In genomic region chr16:69465881-69466280, GRCh38 we compare ENCODE assay signal across 16 cellular contexts. TPM values are rescaled to one million over a fixed set of nuclear protein-coding genes. Genes with fewer than 3 reads are reported as not detected.
DNase-seq lines count a peak whose midpoint lies in the region; ATAC-seq and TF ChIP-seq lines count a peak whose summit lies in the region.
"Had no signal": no experiment of that assay in that cellular context is flagged by ENCODE, and none has a peak within 500 bp of the region (broad histone marks: within the 10 kb centered on the region; RNA-seq: fewer than 3 reads in every experiment).

No MANE protein-coding gene starts in this region.

- no peaks in the 10 kb centered on the region for H4K20me1 ChIP-seq in IMR-90 (ENCODE audit: insufficient read depth, low read length)

- peaks cover 28% of the 10 kb centered on the region for H3K36me3 Mint-ChIP-seq in T-helper 1 cell treated with Interleukin-12 subunit alpha and Interleukin-12 subunit beta and Interleukin-4 antibody, amounts not matched to agents 30 μg/mL and 1 μg/mL, for 36 hours (ENCODE audit: low read depth)
- peaks cover 46% of the 10 kb centered on the region for H3K36me3 Mint-ChIP-seq in activated naive CD8-positive, alpha-beta T cell treated with anti-CD3 and anti-CD28 coated beads, Interleukin-2, amount 50 U/mL, for 24 hours (ENCODE audit: low read depth)
- H3K36me3 Mint-ChIP-seq in nephron (ENCODE audit: low read depth) = peaks cover 22% of the 10 kb centered on the region
- H3K36me3 Mint-ChIP-seq in stimulated activated naive B cell treated with anti-CD40 and anti-IgM and Interleukin-4, amounts not matched to agents 10 μg/mL and 1 μg/mL and 100 μg/mL, for 72 hours = peaks cover 19 to 29% of the 10 kb centered on the region in 2 donors

- in situ Hi-C loops in IMR-90 (cut with MboI; ENCODE audit: low sequenced_read_pairs) = no loop called here

- peaks cover 10% of the 10 kb centered on the region for H3K4me1 ChIP-seq in IMR-90 (ENCODE audit: control insufficient read depth, insufficient read depth, low read length)

- no peak overlapping the region for H3K4me3 ChIP-seq in IMR-90 (ENCODE audit: insufficient read depth, low read depth, low read length)
- H3K4me3 ChIP-seq: Peyer's patch had no signal

- H3K9ac ChIP-seq in IMR-90 (ENCODE audit: low read depth, low read length) = no peak overlapping the region
- H3K9ac ChIP-seq: KMS-11 had no signal

- intact Hi-C loops in IMR-90 (cut with micrococcal nuclease) = loop anchor here (2.0 to 5.0 kb wide), 2 partner anchors 67 to 101 kb away; partner anchors contain the start of gene NFAT5

- DNase-seq in T-helper 1 cell (no peak), IMR-90 (no peak), HEK293T (ENCODE audit: extremely low spot score) (no peak)
- no peak for DNase-seq in activated naive CD8-positive, alpha-beta T cell treated with anti-CD3 and anti-CD28 coated beads, Interleukin-2, amount 50 U/mL, for 24 hours
- DNase-seq in stimulated activated naive B cell treated with anti-CD40 and anti-IgM and Interleukin-4, amounts not matched to agents 10 μg/mL and 1 μg/mL and 100 μg/mL, for 72 hours = no peak
- DNase-seq: activated CD4-positive, alpha-beta T cell treated with anti-CD3 and anti-CD28 coated beads for 36 hours; activated effector memory CD4-positive, alpha-beta T cell treated with anti-CD3 and anti-CD28 coated beads, Interleukin-2, amount 50 U/mL, for 16 hours; DMS 273 treated with DMSO at 0.1 percent for 48 hours; effector CD8-positive, alpha-beta T cell; Peyer's patch; stimulated activated naive CD4-positive, alpha-beta T cell had no signal

- no peaks in the 10 kb centered on the region for H3K9me3 Mint-ChIP-seq in T-helper 1 cell treated with Interleukin-12 subunit alpha and Interleukin-12 subunit beta and Interleukin-4 antibody, amounts not matched to agents 30 μg/mL and 1 μg/mL, for 36 hours
- H3K9me3 Mint-ChIP-seq in activated naive CD8-positive, alpha-beta T cell treated with anti-CD3 and anti-CD28 coated beads, Interleukin-2, amount 50 U/mL, for 24 hours = no peaks in the 10 kb centered on the region
- H3K9me3 Mint-ChIP-seq in nephron = no peaks in the 10 kb centered on the region
- no peaks in the 10 kb centered on the region for H3K9me3 Mint-ChIP-seq in stimulated activated naive B cell treated with anti-CD40 and anti-IgM and Interleukin-4, amounts not matched to agents 10 μg/mL and 1 μg/mL and 100 μg/mL, for 72 hours

- peak overlapping the region; percentile 93 for H3K27ac Mint-ChIP-seq in T-helper 1 cell treated with Interleukin-12 subunit alpha and Interleukin-12 subunit beta and Interleukin-4 antibody, amounts not matched to agents 30 μg/mL and 1 μg/mL, for 36 hours
- peak overlapping the region; percentile 71 for H3K27ac Mint-ChIP-seq in activated naive CD8-positive, alpha-beta T cell treated with anti-CD3 and anti-CD28 coated beads, Interleukin-2, amount 50 U/mL, for 24 hours
- H3K27ac Mint-ChIP-seq in nephron = peak overlapping the region; percentile 49 to 88 (median 63)
- H3K27ac Mint-ChIP-seq in stimulated activated naive B cell treated with anti-CD40 and anti-IgM and Interleukin-4, amounts not matched to agents 10 μg/mL and 1 μg/mL and 100 μg/mL, for 72 hours = no peak overlapping the region
- H3K27ac Mint-ChIP-seq: activated CD4-positive, alpha-beta T cell treated with anti-CD3 and anti-CD28 coated beads for 36 hours had no signal

- peak overlapping the region; percentile 39; the same call in 1 of the 2 replicates for H3K27ac ChIP-seq in IMR-90 (ENCODE audit: insufficient read depth, low read length)
- H3K27ac ChIP-seq: brain microvascular endothelial cell, KMS-11 had no signal

- H2BK20ac ChIP-seq in IMR-90 (ENCODE audit: low read depth, low read length) = no peak overlapping the region

- TF ChIP-seq CTCF in IMR-90 (conservative IDR thresholded peaks at IDR 0.05; ENCODE audit: low read depth, low read length) (no peak), nephron (IDR thresholded peaks at IDR 0.05; ENCODE audit: unreplicated experiment in 3 of 3) (no peak)

- WGBS in IMR-90 (ENCODE audit: extremely low coverage in 2 of 2, insufficient read length in 1 of 2), 2 experiments = no CpG with 5 or more reads among the region's 6 CpGs

- no peak overlapping the region for H3K23ac ChIP-seq in IMR-90 (ENCODE audit: low read depth, low read length)

- H3K18ac ChIP-seq in IMR-90 (ENCODE audit: low read depth, low read length) = peak overlapping the region; percentile 32

- no peak overlapping the region for H2AK9ac ChIP-seq in IMR-90 (replicated peaks; ENCODE audit: low read depth, low read length, poor library complexity)

- peak overlapping the region; percentile 21; the same call in 1 of the 2 replicates for H3K4ac ChIP-seq in IMR-90 (ENCODE audit: low read depth, low read length)

- no peak overlapping the region for H3K14ac ChIP-seq in IMR-90 (replicated peaks; ENCODE audit: low read depth, low read length)

- H3K27me3 ChIP-seq in IMR-90 (ENCODE audit: control insufficient read depth, insufficient read depth, low read length) = no peaks in the 10 kb centered on the region
- H3K27me3 ChIP-seq: brain microvascular endothelial cell, Peyer's patch had no signal

- H2BK120ac ChIP-seq in IMR-90 (ENCODE audit: low read depth, low read length) = peak overlapping the region; percentile 3; the same call in 1 of the 2 replicates

- peaks cover 5% of the 10 kb centered on the region for H3K36me3 ChIP-seq in IMR-90 (ENCODE audit: control insufficient read depth, insufficient read depth, low read length)
- H3K36me3 ChIP-seq: brain microvascular endothelial cell had no signal

- peak overlapping the region; percentile 12 for H2BK5ac ChIP-seq in IMR-90 (ENCODE audit: low read depth, low read length, poor library complexity, severe bottlenecking)

- no peak overlapping the region; the same call in 1 of the 2 replicates for H4K5ac ChIP-seq in IMR-90 (ENCODE audit: low read depth, low read length)

- H3K4me3 Mint-ChIP-seq in T-helper 1 cell treated with Interleukin-12 subunit alpha and Interleukin-12 subunit beta and Interleukin-4 antibody, amounts not matched to agents 30 μg/mL and 1 μg/mL, for 36 hours = peak overlapping the region; percentile 60
- no peak overlapping the region for H3K4me3 Mint-ChIP-seq in activated naive CD8-positive, alpha-beta T cell treated with anti-CD3 and anti-CD28 coated beads, Interleukin-2, amount 50 U/mL, for 24 hours
- no peak overlapping the region for H3K4me3 Mint-ChIP-seq in nephron
- no peak overlapping the region for H3K4me3 Mint-ChIP-seq in stimulated activated naive B cell treated with anti-CD40 and anti-IgM and Interleukin-4, amounts not matched to agents 10 μg/mL and 1 μg/mL and 100 μg/mL, for 72 hours
- H3K4me3 Mint-ChIP-seq: activated CD4-positive, alpha-beta T cell treated with anti-CD3 and anti-CD28 coated beads for 36 hours had no signal

- H2AFZ ChIP-seq in IMR-90 (replicated peaks; ENCODE audit: low read length, poor library complexity) = no peak overlapping the region

- no peak overlapping the region for H4K91ac ChIP-seq in IMR-90 (ENCODE audit: insufficient read depth, low read depth, low read length)

- no peaks in the 10 kb centered on the region for H3K9me3 ChIP-seq in IMR-90 (ENCODE audit: control insufficient read depth, insufficient read depth, low read length)
- H3K9me3 ChIP-seq: Peyer's patch had no signal

- H3K4me2 ChIP-seq in IMR-90 (ENCODE audit: low read depth, low read length) = no peak overlapping the region; the same call in 1 of the 2 replicates
- H3K4me2 ChIP-seq: KMS-11 had no signal

- no peak overlapping the region for H3K56ac ChIP-seq in IMR-90 (ENCODE audit: extremely low read depth, insufficient read depth, low read length)

- no peak overlapping the region for H2BK15ac ChIP-seq in IMR-90 (ENCODE audit: low read depth, low read length)

- dilution Hi-C loops in IMR-90 (cut with HindIII; ENCODE audit: low sequenced_read_pairs, unreplicated experiment) = no loop called here

- POLR2A ChIA-PET in IMR-90 (lab: Charles Lee; ENCODE audit: unreplicated experiment) = no interaction called here
- POLR2A ChIA-PET in HEK293T (lab: Yijun Ruan, JAX) = interaction anchor here (1.0 to 1.4 kb wide), 3 partner anchors 11 to 296 kb away, joined by 3 to 4 read pairs (median 3); partner anchors contain the start of gene WWP2

- no peak for TF ChIP-seq POLR2A in IMR-90 (IDR thresholded peaks at IDR 0.05; ENCODE audit: low read depth, low read length)

- BruUV-seq in IMR-90 (replicated peaks; lab: Mats Ljungman, UMichigan) = no TSS peak

- peaks cover 6 to 15% of the 10 kb centered on the region in 2 experiments; a peak in 3 of 4 replicates for H3K79me1 ChIP-seq in IMR-90 (ENCODE audit: low read depth in 1 of 2, low read length in 2 of 2)

- no peak overlapping the region for H2AK5ac ChIP-seq in IMR-90 (ENCODE audit: low read depth, low read length)

- TF ChIP-seq RAD21 in IMR-90 (IDR thresholded peaks at IDR 0.05; ENCODE audit: low read length) = no peak

- H3K27me3 Mint-ChIP-seq in T-helper 1 cell treated with Interleukin-12 subunit alpha and Interleukin-12 subunit beta and Interleukin-4 antibody, amounts not matched to agents 30 μg/mL and 1 μg/mL, for 36 hours (ENCODE audit: low read depth) = no peaks in the 10 kb centered on the region
- H3K27me3 Mint-ChIP-seq in activated naive CD8-positive, alpha-beta T cell treated with anti-CD3 and anti-CD28 coated beads, Interleukin-2, amount 50 U/mL, for 24 hours = no peaks in the 10 kb centered on the region
- H3K27me3 Mint-ChIP-seq in nephron (ENCODE audit: low read depth) = no peaks in the 10 kb centered on the region
- no peaks in the 10 kb centered on the region for H3K27me3 Mint-ChIP-seq in stimulated activated naive B cell treated with anti-CD40 and anti-IgM and Interleukin-4, amounts not matched to agents 10 μg/mL and 1 μg/mL and 100 μg/mL, for 72 hours
- H3K27me3 Mint-ChIP-seq: activated CD4-positive, alpha-beta T cell treated with anti-CD3 and anti-CD28 coated beads for 36 hours had no signal

- peak; percentile 12 for ATAC-seq in IMR-90 (ENCODE audit: low read depth)
- no peak for ATAC-seq in activated naive CD8-positive, alpha-beta T cell treated with anti-CD3 and anti-CD28 coated beads, Interleukin-2, amount 50 U/mL, for 24 hours
- no peak for ATAC-seq in HG02870 (IDR thresholded peaks at IDR 0.05; ENCODE audit: unreplicated experiment)
- no peak for ATAC-seq in stimulated activated naive B cell treated with anti-CD40 and anti-IgM and Interleukin-4, amounts not matched to agents 10 μg/mL and 1 μg/mL and 100 μg/mL, for 72 hours (replicated peaks)

- CTCF ChIA-PET in IMR-90 (lab: Yijun Ruan, JAX) (interaction anchor here (0.6 kb wide), 1 partner anchor 1371 kb away, joined by 3 read pairs; no protein-coding TSS in a partner anchor), HEK293T (lab: Yijun Ruan, JAX) (no interaction called here)

- H4K8ac ChIP-seq in IMR-90 (ENCODE audit: low read depth in 2 of 2, low read length in 2 of 2) = peak overlapping the region in 1 of 2 experiments; percentile 22; a peak in 1 of 4 replicates

- peaks cover 57% of the 10 kb centered on the region for H3K4me1 Mint-ChIP-seq in T-helper 1 cell treated with Interleukin-12 subunit alpha and Interleukin-12 subunit beta and Interleukin-4 antibody, amounts not matched to agents 30 μg/mL and 1 μg/mL, for 36 hours (ENCODE audit: low read depth)
- peaks cover 77% of the 10 kb centered on the region for H3K4me1 Mint-ChIP-seq in activated naive CD8-positive, alpha-beta T cell treated with anti-CD3 and anti-CD28 coated beads, Interleukin-2, amount 50 U/mL, for 24 hours
- H3K4me1 Mint-ChIP-seq in nephron = peaks cover 15% of the 10 kb centered on the region
- peaks cover 39 to 62% of the 10 kb centered on the region in 2 donors for H3K4me1 Mint-ChIP-seq in stimulated activated naive B cell treated with anti-CD40 and anti-IgM and Interleukin-4, amounts not matched to agents 10 μg/mL and 1 μg/mL and 100 μg/mL, for 72 hours

- peaks cover 2% of the 10 kb centered on the region; the same call in 1 of the 2 replicates for H3K9me1 ChIP-seq in IMR-90 (ENCODE audit: insufficient read depth, low read length)

RNA-seq across cellular contexts. Expression of gene CYB5B, which starts 41.5 kb away (rescaled TPM):
- total RNA-seq in IMR-90 (2012; rRNA removed) = 102 and 106 TPM in 2 replicates
- 76.1 and 100 TPM in 2 replicates for polyA plus RNA-seq in IMR-90 (2012; rRNA removed)
- 10.7 and 23.7 TPM in 2 replicates for polyA plus RNA-seq in IMR-90 (2012; cell fraction: cytosol; rRNA removed)
- polyA plus RNA-seq in IMR-90 (2012; cell fraction: nucleus; rRNA removed; ENCODE audit: low replicate concordance) = 7.0 and 46.0 TPM in 2 replicates
